ENCODE assay signal across 20 cellular contexts in genomic region chr7:123348700-123349099, GRCh38.
"Had no signal": no experiment of that assay in that cellular context is flagged by ENCODE, and none has a peak within 500 bp of the region (broad histone marks: within the 10 kb centered on the region; RNA-seq: fewer than 3 reads in every experiment).

No MANE protein-coding gene starts in this region.

- H3K4me1 ChIP-seq: gastroesophageal sphincter, stomach, transverse colon had no signal

- ATAC-seq: gastroesophageal sphincter; left lobe of liver; natural killer cell treated with Interleukin-12 subunit alpha and Interleukin-12 subunit beta and Interleukin-15 and Interleukin-18, amount 100 ng/mL, for 72 hours; right cardiac atrium had no signal

- H3K36me3 Mint-ChIP-seq: natural killer cell treated with Interleukin-12 subunit alpha and Interleukin-12 subunit beta and Interleukin-15 and Interleukin-18, amount 100 ng/mL, for 72 hours had no signal

- H3K36me3 ChIP-seq: esophagus muscularis mucosa, gastroesophageal sphincter, neutrophil, stomach, thoracic aorta, transverse colon had no signal

- H3K4me3 ChIP-seq: dorsolateral prefrontal cortex, esophagus muscularis mucosa, gastroesophageal sphincter, stomach, thoracic aorta, transverse colon had no signal

- H3K4me3 Mint-ChIP-seq: central memory CD8-positive, alpha-beta T cell; natural killer cell treated with Interleukin-12 subunit alpha and Interleukin-12 subunit beta and Interleukin-15 and Interleukin-18, amount 100 ng/mL, for 72 hours had no signal

- H3K27ac Mint-ChIP-seq: natural killer cell treated with Interleukin-12 subunit alpha and Interleukin-12 subunit beta and Interleukin-15 and Interleukin-18, amount 100 ng/mL, for 72 hours had no signal

- H3K27ac ChIP-seq: dorsolateral prefrontal cortex, esophagus muscularis mucosa, gastroesophageal sphincter, neutrophil, stomach, thoracic aorta, transverse colon had no signal

- H3K4me1 Mint-ChIP-seq: central memory CD8-positive, alpha-beta T cell had no signal

- H3K9me3 ChIP-seq: esophagus muscularis mucosa, gastroesophageal sphincter, neutrophil, stomach, thoracic aorta, transverse colon had no signal

- DNase-seq: cortex of kidney; dorsolateral prefrontal cortex; effector CD8-positive, alpha-beta T cell; glutamatergic neuron; islet precursor cell; mammary epithelial cell; right cardiac atrium; small intestine; stimulated activated CD4-positive, alpha-beta T cell treated with anti-CD3 and anti-CD28 coated beads, Interleukin-12 subunit alpha, Interleukin-12 subunit beta, amount 100 ng/mL, for 4 hours; stimulated activated naive CD4-positive, alpha-beta T cell; stomach; substantia nigra; transverse colon had no signal

- H3K27me3 Mint-ChIP-seq: central memory CD8-positive, alpha-beta T cell; natural killer cell treated with Interleukin-12 subunit alpha and Interleukin-12 subunit beta and Interleukin-15 and Interleukin-18, amount 100 ng/mL, for 72 hours had no signal

- H3K27me3 ChIP-seq: dorsolateral prefrontal cortex, esophagus muscularis mucosa, gastroesophageal sphincter, neutrophil, stomach, transverse colon had no signal
